Comparison of ENCODE assay signal across 17 cellular contexts in genomic region chr15:90287096-90287495, GRCh38.
DNase-seq lines count a peak whose midpoint lies in the region.
"Had no signal": no experiment of that assay in that cellular context is flagged by ENCODE, and none has a peak within 500 bp of the region (broad histone marks: within the 10 kb centered on the region; RNA-seq: fewer than 3 reads in every experiment).

No MANE protein-coding gene starts in this region.

- no peaks in the 10 kb centered on the region for H4K20me1 ChIP-seq in BLaER1 treated with 17β-estradiol and CSF1 and Interleukin-3, amounts not matched to agents 10 nM and 100 nM

- in situ Hi-C loops in HAP-1 (cut with MboI; ENCODE audit: low sequenced_read_pairs): no loop called here

- H3K9ac ChIP-seq in BLaER1 treated with 17β-estradiol and CSF1 and Interleukin-3, amounts not matched to agents 10 nM and 100 nM: peak overlapping the region in 6 of 11 experiments; percentile 0 to 53 (median 16); a peak in 4 of 22 replicates

- peak overlapping the region in 2 of 11 experiments; percentile 7 to 32; a peak in 1 of 22 replicates for H3K27ac ChIP-seq in BLaER1 treated with 17β-estradiol and CSF1 and Interleukin-3, amounts not matched to agents 10 nM and 100 nM
- H3K27ac ChIP-seq: dorsolateral prefrontal cortex, heart left ventricle, left lung had no signal

- H3K4me2 ChIP-seq in BLaER1 treated with 17β-estradiol and CSF1 and Interleukin-3, amounts not matched to agents 10 nM and 100 nM: peak overlapping the region in 9 of 11 experiments; percentile 49 to 74 (median 64); a peak in 18 of 22 replicates

- no peaks in the 10 kb centered on the region for H3K9me3 ChIP-seq in BLaER1 treated with 17β-estradiol and CSF1 and Interleukin-3, amounts not matched to agents 10 nM and 100 nM (replicated peaks in 1 of 11)
- no peaks in the 10 kb centered on the region for H3K9me3 ChIP-seq in HAP-1
- H3K9me3 ChIP-seq: BE2C, Caco-2, heart left ventricle, left lung had no signal

- H3K4me3 ChIP-seq in BLaER1 treated with 17β-estradiol and CSF1 and Interleukin-3, amounts not matched to agents 10 nM and 100 nM: no peak overlapping the region
- H3K4me3 ChIP-seq in HAP-1: no peak overlapping the region
- H3K4me3 ChIP-seq: dorsolateral prefrontal cortex, heart left ventricle, left lung had no signal

- H3K36me3 ChIP-seq in BLaER1 treated with 17β-estradiol and CSF1 and Interleukin-3, amounts not matched to agents 10 nM and 100 nM: no peaks in the 10 kb centered on the region
- H3K36me3 ChIP-seq in HAP-1 (replicated peaks): no peaks in the 10 kb centered on the region
- H3K36me3 ChIP-seq: BE2C, left lung had no signal

- peak; percentile 49 for DNase-seq in UCSD-AML1 (lab: John Stamatoyannopoulos, UW; ENCODE audit: unreplicated experiment)
- DNase-seq in iPS-NIHi11 (ENCODE audit: low spot score): peak; percentile 61
- DNase-seq in activated CD4-positive, alpha-beta T cell treated with anti-CD3 and anti-CD28 coated beads for 1 hour: no peak
- DNase-seq in HAP-1 (ENCODE audit: low spot score in 2 of 2): no peak
- DNase-seq in activated gamma-delta T cell (lab: John Stamatoyannopoulos, UW): no peak
- DNase-seq: DMS79; dorsolateral prefrontal cortex; heart left ventricle; left lung; NCI-H2171; NK-92 treated with Interleukin-12 subunit alpha and Interleukin-12 subunit beta, amount 100 ng/mL, for 24 hours; nucleus accumbens; small intestine; stimulated activated CD4-positive, alpha-beta T cell treated with anti-CD3 and anti-CD28 coated beads, Interleukin-2, amount 100 ng/mL, for 24 hours had no signal

- H3K27me3 ChIP-seq in BLaER1 treated with 17β-estradiol and CSF1 and Interleukin-3, amounts not matched to agents 10 nM and 100 nM: no peaks in the 10 kb centered on the region
- H3K27me3 ChIP-seq in HAP-1 (ENCODE audit: low read depth): no peaks in the 10 kb centered on the region
- H3K27me3 ChIP-seq: BE2C, dorsolateral prefrontal cortex, heart left ventricle, left lung had no signal

- H3K4me1 ChIP-seq in BLaER1 treated with 17β-estradiol and CSF1 and Interleukin-3, amounts not matched to agents 10 nM and 100 nM: peaks cover 6 to 23% (median 9%) of the 10 kb centered on the region in 10 experiments
- H3K4me1 ChIP-seq in HAP-1: peaks cover 4% of the 10 kb centered on the region
- H3K4me1 ChIP-seq: BE2C, left lung had no signal

Comparison
In these comparisons a context has a peak if more than half of its experiments do, and no peak if none do; other contexts are left out.
1. DNase-seq: peak in UCSD-AML1 (single experiment) and iPS-NIHi11 (single experiment); none in activated CD4-positive, alpha-beta T cell treated with anti-CD3 and anti-CD28 coated beads for 1 hour (single experiment), HAP-1 (0 of 2) and activated gamma-delta T cell (single experiment).